In genomic region chr6:31817133-31817928, GRCh38 we compare ENCODE assay signal across 6 cellular contexts. TPM values are rescaled to one million over a fixed set of nuclear protein-coding genes. Genes with fewer than 3 reads are reported as not detected.
DNase-seq lines count a peak whose midpoint lies in the region; ATAC-seq and TF ChIP-seq lines count a peak whose summit lies in the region.
"Not testable (repeated sequence)": the region's sequence is repeated elsewhere in the genome, so short reads cannot be mapped to it uniquely, and the experiment has no call there.

No MANE protein-coding gene starts in this region.

- peak; percentile 70 for DNase-seq in GM23248
- not testable (repeated sequence) for DNase-seq in T-helper 17 cell; MCF 10A (ENCODE audit: unreplicated experiment)
- DNase-seq in right cardiac atrium: peak in 2 of 3 donors; percentile 66 to 67
- peak in 1 of 2 donors; percentile 82 for DNase-seq in upper lobe of left lung

- H3K27ac ChIP-seq in GM23248 (peak overlapping the region; percentile 75), right cardiac atrium (ENCODE audit: low read length) (peak overlapping the region; percentile 43), neutrophil (peak overlapping the region; percentile 91), upper lobe of left lung (peak overlapping the region; percentile 59 to 98 (median 79))

- not testable (repeated sequence) for TF ChIP-seq POLR2A in upper lobe of left lung (IDR thresholded peaks at IDR 0.05)

- peaks cover 41% of the 10 kb centered on the region for H3K4me1 Mint-ChIP-seq in T-helper 17 cell
- H3K4me1 Mint-ChIP-seq in MCF 10A (ENCODE audit: insufficient read depth, unreplicated experiment): peaks cover 20% of the 10 kb centered on the region

- H3K9me3 ChIP-seq in GM23248 (ENCODE audit: low read depth); T-helper 17 cell (ENCODE audit: control insufficient read depth, low read length, poor library complexity, severe bottlenecking); right cardiac atrium (ENCODE audit: control insufficient read depth, low read length); neutrophil; upper lobe of left lung: not testable (repeated sequence)

- peak overlapping the region; percentile 71 for H3K4me3 ChIP-seq in GM23248
- H3K4me3 ChIP-seq in right cardiac atrium (ENCODE audit: low read length): peak overlapping the region; percentile 89
- H3K4me3 ChIP-seq in neutrophil (ENCODE audit: low read depth in 1 of 2, low read length in 1 of 2): peak overlapping the region; percentile 80 to 94
- H3K4me3 ChIP-seq in upper lobe of left lung: peak overlapping the region; percentile 28 to 62 (median 40)

- WGBS in GM23248 (ENCODE audit: low coverage in 1 of 2, low lambda C conversion rate in 2 of 2, missing lambda C conversion rate in 2 of 2), 2 experiments: 47 to 48% methylated on average over 14 to 16 of the region's 37 CpGs
- WGBS in right cardiac atrium: 18% methylated on average over 15 of the region's 37 CpGs
- 24 to 30% methylated on average over 6 of the region's 37 CpGs for WGBS in upper lobe of left lung, 2 donors

- TF ChIP-seq EP300 in upper lobe of left lung (IDR thresholded peaks at IDR 0.05): not testable (repeated sequence)

- not testable (repeated sequence) for H3K9me3 Mint-ChIP-seq in MCF 10A (ENCODE audit: unreplicated experiment)

- peaks cover 58% of the 10 kb centered on the region for H3F3A ChIP-seq in GM23248 (ENCODE audit: insufficient read depth)

- peaks cover 31% of the 10 kb centered on the region for H3K79me2 ChIP-seq in GM23248 (ENCODE audit: insufficient read depth)

- peak; percentile 63 for ATAC-seq in T-helper 17 cell
- ATAC-seq in right cardiac atrium; upper lobe of left lung (ENCODE audit: low FRiP score in 2 of 2): not testable (repeated sequence)

- H3K4me2 ChIP-seq in GM23248 (ENCODE audit: unreplicated experiment): peak overlapping the region; percentile 85

- not testable (repeated sequence) for H2AFZ ChIP-seq in GM23248

- not testable (repeated sequence) for H3K27me3 ChIP-seq in GM23248 (replicated peaks; ENCODE audit: insufficient read depth); right cardiac atrium (ENCODE audit: control insufficient read depth, insufficient read depth); neutrophil; upper lobe of left lung

- CTCF ChIA-PET in MCF 10A (lab: Yijun Ruan, JAX): interaction anchor here (1.0 kb wide), 1 partner anchor 11 kb away, joined by 4 read pairs; the partner anchor contains the start of gene LSM2

- not testable (repeated sequence) for H3K9me2 ChIP-seq in GM23248 (ENCODE audit: insufficient read depth)

- H3K36me3 ChIP-seq in GM23248 (ENCODE audit: low read depth); neutrophil; upper lobe of left lung: not testable (repeated sequence)

- H3K36me3 Mint-ChIP-seq in T-helper 17 cell (ENCODE audit: low read depth); MCF 10A (ENCODE audit: insufficient read depth, unreplicated experiment): not testable (repeated sequence)

- intact Hi-C loops in MCF 10A (cut with micrococcal nuclease); right cardiac atrium (cut with DNase I): not testable (repeated sequence)

- TF ChIP-seq CTCF in MCF 10A (IDR thresholded peaks at IDR 0.05; ENCODE audit: unreplicated experiment); neutrophil (IDR thresholded peaks at IDR 0.05); upper lobe of left lung (IDR thresholded peaks at IDR 0.05): not testable (repeated sequence)

- POLR2A ChIA-PET in MCF 10A (lab: Yijun Ruan, JAX): interaction anchor here (0.6 to 11.3 kb wide), 15 partner anchors 9 to 739 kb away, joined by 3 to 202 read pairs (median 5); partner anchors contain the start of genes DDAH2, DDX39B, HSPA1B and LSM2

- H4K20me1 ChIP-seq in GM23248 (ENCODE audit: insufficient read depth): not testable (repeated sequence)

- H3K4me1 ChIP-seq in GM23248 (ENCODE audit: insufficient read depth): peaks cover 30% of the 10 kb centered on the region
- not testable (repeated sequence) for H3K4me1 ChIP-seq in right cardiac atrium (ENCODE audit: control insufficient read depth, insufficient read depth, low read length)
- H3K4me1 ChIP-seq in neutrophil (ENCODE audit: control insufficient read depth in 1 of 2, insufficient read depth in 1 of 2, low read depth in 1 of 2, low read length in 1 of 2): peaks cover 65 to 68% of the 10 kb centered on the region in 2 experiments
- H3K4me1 ChIP-seq in upper lobe of left lung: peaks cover 46 to 58% (median 52%) of the 10 kb centered on the region in 4 donors

- in situ Hi-C loops in GM23248 (cut with MboI): not testable (repeated sequence)

- H3K27ac Mint-ChIP-seq in T-helper 17 cell: peak overlapping the region; percentile 96
- peak overlapping the region; percentile 71 for H3K27ac Mint-ChIP-seq in MCF 10A (ENCODE audit: low read depth, unreplicated experiment)

- not testable (repeated sequence) for BruUV-seq in MCF 10A (replicated peaks; lab: Mats Ljungman, UMichigan)

- H3K4me3 Mint-ChIP-seq in T-helper 17 cell: peak overlapping the region; percentile 93
- H3K4me3 Mint-ChIP-seq in MCF 10A (ENCODE audit: unreplicated experiment): peak overlapping the region; percentile 89

- H3K27me3 Mint-ChIP-seq in T-helper 17 cell; MCF 10A (ENCODE audit: insufficient read depth, unreplicated experiment): not testable (repeated sequence)

- H3K9ac ChIP-seq in GM23248: peak overlapping the region; percentile 50

RNA-seq across cellular contexts. Expression of gene HSPA1A, which starts 2.0 kb away (rescaled TPM):
- 86.1 and 107 TPM in 2 replicates for total RNA-seq in GM23248 (2014; rRNA removed; shearing (Covaris generic))
- 67.5 and 76.3 TPM in 2 replicates for polyA plus RNA-seq in GM23248 (2016; fragmentation: Nextera tagmentation; extraction: Ambion mirVana)
- 10 to 100 TPM; 15.1 to 20.2 TPM for total RNA-seq in T-helper 17 cell
- total RNA-seq in MCF 10A (2022): 20.3 and 34.0 TPM in 2 replicates
- total RNA-seq in right cardiac atrium: 100 to 1,000 TPM; 167 to 328 (median 273) TPM
- polyA plus RNA-seq in right cardiac atrium: 321 TPM
- 100 to 1,000 TPM in 5 of 6 donors, 10 to 100 TPM in 1; 80.7 to 236 (median 144) TPM for total RNA-seq in upper lobe of left lung

RNA-seq across cellular contexts. Expression of gene HSPA1L, which starts 2.2 kb away (rescaled TPM):
- 1.3 and 1.7 TPM in 2 replicates for total RNA-seq in GM23248 (2014; rRNA removed; shearing (Covaris generic))
- 0.85 and 0.91 TPM in 2 replicates for polyA plus RNA-seq in GM23248 (2016; fragmentation: Nextera tagmentation; extraction: Ambion mirVana)
- 1 to 10 TPM; 3.4 to 3.5 TPM for total RNA-seq in T-helper 17 cell
- total RNA-seq in MCF 10A (2022): 0.35 and 0.79 TPM in 2 replicates
- 1 to 10 TPM; 1.6 to 2.8 (median 2.2) TPM for total RNA-seq in right cardiac atrium
- polyA plus RNA-seq in right cardiac atrium: 2.0 TPM
- total RNA-seq in upper lobe of left lung: 1 to 10 TPM in 5 of 6 donors, under 1 TPM in 1; 0.89 to 3.1 (median 2.0) TPM

RNA-seq across cellular contexts. Expression of gene HSPA1B, which starts 10.2 kb away (rescaled TPM):
- 104 and 124 TPM in 2 replicates for total RNA-seq in GM23248 (2014; rRNA removed; shearing (Covaris generic))
- polyA plus RNA-seq in GM23248 (2016; fragmentation: Nextera tagmentation; extraction: Ambion mirVana) (58.0 and 61.3 TPM in 2 replicates), right cardiac atrium (114 TPM)
- total RNA-seq in T-helper 17 cell (10 to 100 TPM; 18.0 to 20.5 TPM), MCF 10A (2022) (29.8 and 51.6 TPM in 2 replicates), right cardiac atrium (100 to 1,000 TPM; 110 to 299 (median 197) TPM), upper lobe of left lung (100 to 1,000 TPM in 5 of 6 donors, 10 to 100 TPM in 1; 92.2 to 177 (median 127) TPM)

RNA-seq across cellular contexts. Expression of gene LSM2, which starts 10.6 kb away (rescaled TPM):
- total RNA-seq in GM23248 (2014; rRNA removed; shearing (Covaris generic)): 32.5 and 40.3 TPM in 2 replicates
- polyA plus RNA-seq in GM23248 (2016; fragmentation: Nextera tagmentation; extraction: Ambion mirVana) (48.4 and 52.3 TPM in 2 replicates), right cardiac atrium (27.0 TPM)
- total RNA-seq in T-helper 17 cell (10 to 100 TPM; 20.9 to 22.5 TPM), MCF 10A (2022) (36.9 and 47.4 TPM in 2 replicates), right cardiac atrium (10 to 100 TPM; 22.8 to 27.3 (median 23.8) TPM), upper lobe of left lung (10 to 100 TPM in 5 of 6 donors, 1 to 10 TPM in 1; 5.0 to 44.9 (median 20.9) TPM)

RNA-seq across cellular contexts. Expression of gene VARS1, which starts 21.8 kb away (rescaled TPM):
- total RNA-seq in GM23248 (2014; rRNA removed; shearing (Covaris generic)): 47.6 and 66.4 TPM in 2 replicates
- 39.1 and 39.8 TPM in 2 replicates for polyA plus RNA-seq in GM23248 (2016; fragmentation: Nextera tagmentation; extraction: Ambion mirVana)
- 10 to 100 TPM; 58.0 to 73.7 TPM for total RNA-seq in T-helper 17 cell
- total RNA-seq in MCF 10A (2022): 133 and 200 TPM in 2 replicates
- total RNA-seq in right cardiac atrium: 10 to 100 TPM; 21.7 to 30.6 (median 26.9) TPM
- 14.8 TPM for polyA plus RNA-seq in right cardiac atrium
- 10 to 100 TPM; 21.2 to 67.8 (median 39.7) TPM for total RNA-seq in upper lobe of left lung
